In genomic region chr11:2444301-2445106, GRCh38 we compare ENCODE assay signal across 10 cellular contexts. TPM values are rescaled to one million over a fixed set of nuclear protein-coding genes. Genes with fewer than 3 reads are reported as not detected.
DNase-seq lines count a peak whose midpoint lies in the region; TF ChIP-seq lines count a peak whose summit lies in the region.
"Had no signal": no experiment of that assay in that cellular context is flagged by ENCODE, and none has a peak within 500 bp of the region (broad histone marks: within the 10 kb centered on the region; RNA-seq: fewer than 3 reads in every experiment).

A gene with protein sequence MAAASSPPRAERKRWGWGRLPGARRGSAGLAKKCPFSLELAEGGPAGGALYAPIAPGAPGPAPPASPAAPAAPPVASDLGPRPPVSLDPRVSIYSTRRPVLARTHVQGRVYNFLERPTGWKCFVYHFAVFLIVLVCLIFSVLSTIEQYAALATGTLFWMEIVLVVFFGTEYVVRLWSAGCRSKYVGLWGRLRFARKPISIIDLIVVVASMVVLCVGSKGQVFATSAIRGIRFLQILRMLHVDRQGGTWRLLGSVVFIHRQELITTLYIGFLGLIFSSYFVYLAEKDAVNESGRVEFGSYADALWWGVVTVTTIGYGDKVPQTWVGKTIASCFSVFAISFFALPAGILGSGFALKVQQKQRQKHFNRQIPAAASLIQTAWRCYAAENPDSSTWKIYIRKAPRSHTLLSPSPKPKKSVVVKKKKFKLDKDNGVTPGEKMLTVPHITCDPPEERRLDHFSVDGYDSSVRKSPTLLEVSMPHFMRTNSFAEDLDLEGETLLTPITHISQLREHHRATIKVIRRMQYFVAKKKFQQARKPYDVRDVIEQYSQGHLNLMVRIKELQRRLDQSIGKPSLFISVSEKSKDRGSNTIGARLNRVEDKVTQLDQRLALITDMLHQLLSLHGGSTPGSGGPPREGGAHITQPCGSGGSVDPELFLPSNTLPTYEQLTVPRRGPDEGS (plus strand): TSS chr11:2445008. CDS start chr11:2445099, 91 bp downstream.
TSS of gene TRPM5 (minus strand) at chr11:2444514. CDS start at chr11:2423036, 21,478 bp downstream.

- peak; percentile 42 for DNase-seq in NCI-H82 (lab: John Stamatoyannopoulos, UW)
- no peak for DNase-seq in NCI-H82 treated with DMSO at 0.1 percent for 48 hours (lab: John Stamatoyannopoulos, UW; ENCODE audit: unreplicated experiment)
- DNase-seq in activated CD4-positive, CD25-positive, alpha-beta regulatory T cell treated with anti-CD3 and anti-CD28 coated beads, Interleukin-2, amount 50 U/mL, for 72 hours, result peak; percentile 72
- DNase-seq in cerebellum (ENCODE audit: low spot score), result peak; percentile 23
- peak; percentile 58 for DNase-seq in stimulated activated CD8-positive, alpha-beta memory T cell treated with anti-CD3 and anti-CD28 coated beads, Interleukin-4, amount 100 ng/mL, for 24 hours (ENCODE audit: low read depth)
- no peak for DNase-seq in COLO829 (ENCODE audit: low spot score)
- no peak for DNase-seq in osteoblast (ENCODE audit: insufficient read length, low spot score, missing footprints)

- peaks cover 25% of the 10 kb centered on the region for H3K27me3 ChIP-seq in osteoblast (ENCODE audit: insufficient read depth, low read length)

- H3K27ac ChIP-seq in mesodermal cell (ENCODE audit: low read depth, low read length, severe bottlenecking), result no peak within 1 kb of the TSS
- H3K27ac ChIP-seq in osteoblast (ENCODE audit: low read depth, low read length), result no peak within 1 kb of the TSS

- WGBS in mesodermal cell (ENCODE audit: insufficient coverage in 2 of 2), 2 experiments, result 1 to 6% methylated on average over 18 to 39 of the region's 76 CpGs

- no peak for TF ChIP-seq CTCF in osteoblast (IDR thresholded peaks at IDR 0.05; ENCODE audit: extremely low read depth, low read depth, low read length)

- H3K4me1 ChIP-seq in mesodermal cell (ENCODE audit: control insufficient read depth, insufficient read depth, low read length, poor library complexity, severe bottlenecking) (no peaks in the 10 kb centered on the region), osteoblast (ENCODE audit: insufficient read depth, low read length) (no peaks in the 10 kb centered on the region)

- H3K9me3 ChIP-seq in mesodermal cell (ENCODE audit: control insufficient read depth, low read length) (no peaks in the 10 kb centered on the region), osteoblast (ENCODE audit: low read depth, low read length) (no peaks in the 10 kb centered on the region)

- no peaks in the 10 kb centered on the region for H4K20me1 ChIP-seq in osteoblast (ENCODE audit: insufficient read depth, low read length)

- no peak within 1 kb of the TSS for H2AFZ ChIP-seq in osteoblast (ENCODE audit: low read length)

- H3K4me3 ChIP-seq in mesodermal cell (ENCODE audit: extremely low read depth, insufficient read depth, low read length, poor library complexity, severe bottlenecking) (peak within 1 kb of the TSS; percentile 11), osteoblast (ENCODE audit: insufficient read depth, low read length) (no peak within 1 kb of the TSS)

- H3K36me3 ChIP-seq in mesodermal cell (ENCODE audit: control insufficient read depth, insufficient read depth, low read length), result no peaks in the 10 kb centered on the region
- no peaks in the 10 kb centered on the region for H3K36me3 ChIP-seq in osteoblast (ENCODE audit: insufficient read depth, low read length)

- H3K4me2 ChIP-seq in osteoblast (ENCODE audit: insufficient read depth, low read length), result no peak within 1 kb of the TSS

- H3K79me2 ChIP-seq in osteoblast (ENCODE audit: insufficient read depth, low read length), result no peaks in the 10 kb centered on the region

RNA-seq across cellular contexts. Expression of the first gene that starts in this region (rescaled TPM):
- total RNA-seq in cerebellum (0.45 TPM), osteoblast (not detected in 2 replicates)
- polyA plus RNA-seq in mesodermal cell (2013, experiment 1 of 2), result 1.6 TPM
- polyA plus RNA-seq in mesodermal cell (2013, experiment 2 of 2), result 0.86 TPM
- polyA plus RNA-seq: BJ had no signal

RNA-seq across cellular contexts. Expression of gene TRPM5, which starts in this region (rescaled TPM):
- total RNA-seq in cerebellum (0.27 TPM), osteoblast (under 0.01 TPM in 1 of 2 replicates, not detected in the other)
- polyA plus RNA-seq in mesodermal cell (2013, experiment 1 of 2), result 0.07 TPM
- 0.15 TPM for polyA plus RNA-seq in mesodermal cell (2013, experiment 2 of 2)
- total RNA-seq: activated CD8-positive, alpha-beta memory T cell treated with anti-CD3 and anti-CD28 coated beads for 36 hours had no signal
- polyA plus RNA-seq: BJ had no signal

Comparison
In these comparisons a context has a peak if more than half of its experiments do, and no peak if none do; other contexts are left out.
1. DNase-seq: peak in NCI-H82 (single experiment), activated CD4-positive, CD25-positive, alpha-beta regulatory T cell treated with anti-CD3 and anti-CD28 coated beads, Interleukin-2, amount 50 U/mL, for 72 hours (single experiment) and stimulated activated CD8-positive, alpha-beta memory T cell treated with anti-CD3 and anti-CD28 coated beads, Interleukin-4, amount 100 ng/mL, for 24 hours (single experiment); none in NCI-H82 treated with DMSO at 0.1 percent for 48 hours (single experiment), COLO829 (single experiment) and osteoblast (single experiment).
2. Peak in DNase-seq in cerebellum; RNA of the genes that start here not detected or under 1 TPM.